Comparison of ENCODE assay signal across 20 cellular contexts in genomic region chr6:125940691-125941090, GRCh38. TPM values are rescaled to one million over a fixed set of nuclear protein-coding genes. Genes with fewer than 3 reads are reported as not detected.
A peak's percentile ranks its signal among the peaks of the same experiment; 100 is the strongest.
DNase-seq lines count a peak whose midpoint lies in the region; ATAC-seq and TF ChIP-seq lines count a peak whose summit lies in the region.
"Had no signal": no experiment of that assay in that cellular context is flagged by ENCODE, and none has a peak within 500 bp of the region (broad histone marks: within the 10 kb centered on the region; RNA-seq: fewer than 3 reads in every experiment).

No MANE protein-coding gene starts in this region.

- H2AFZ ChIP-seq in PC-9 (peak overlapping the region; percentile 32), neuronal stem cell (ENCODE audit: low read length) (peak overlapping the region; percentile 10)

- no peak overlapping the region for H3K14ac ChIP-seq in neuronal stem cell (ENCODE audit: low read length)

- no peak for ATAC-seq in HG02938 (IDR thresholded peaks at IDR 0.05; ENCODE audit: unreplicated experiment)
- ATAC-seq: left lung, upper lobe of right lung had no signal

- H4K8ac ChIP-seq in neuronal stem cell (ENCODE audit: low read depth, low read length) = no peak overlapping the region

- TF ChIP-seq CTCF in AG09309 (IDR thresholded peaks at IDR 0.05; ENCODE audit: control insufficient read depth, insufficient read depth, low read depth, low read length, missing control alignments) (no peak), PC-9 (conservative IDR thresholded peaks at IDR 0.05) (no peak)

- H3K4me3 ChIP-seq in AG09309 (ENCODE audit: control insufficient read depth, low read depth, low read length) (no peak overlapping the region), PC-9 (0 out of 2 replicates have a peak overlapping the region, but pooled peaks have one; percentile 4), esophagus (ENCODE audit: low read depth in 1 of 2, low read length in 2 of 2) (no peak overlapping the region), neuronal stem cell (ENCODE audit: low read length in 2 of 2) (no peak overlapping the region)
- H3K4me3 ChIP-seq: left lung, prostate gland, upper lobe of right lung had no signal

- H3K9me3 ChIP-seq in PC-9 (ENCODE audit: insufficient read depth, low read depth) (no peaks in the 10 kb centered on the region; the same call in 1 of the 2 replicates), esophagus (ENCODE audit: control insufficient read depth in 2 of 2, insufficient read depth in 1 of 2, low read depth in 1 of 2, low read length in 1 of 2) (no peaks in the 10 kb centered on the region), neuronal stem cell (replicated peaks in 1 of 2; ENCODE audit: control insufficient read depth in 2 of 2, insufficient read depth in 1 of 2, low read depth in 1 of 2, low read length in 2 of 2) (no peaks in the 10 kb centered on the region)
- H3K9me3 ChIP-seq: left lung, prostate gland, upper lobe of right lung had no signal

- no peak overlapping the region for H2BK12ac ChIP-seq in neuronal stem cell (ENCODE audit: low read length)

- CTCF ChIA-PET in PC-9 (lab: Charles Lee) = interaction anchor here (0.6 kb wide), 1 partner anchor 16 kb away, joined by 3 read pairs; the partner anchor contains the start of gene HINT3

- DNase-seq in AG09309 (ENCODE audit: low read depth) = peak; percentile 38
- peak in 1 of 2 experiments; percentile 85 for DNase-seq in PC-9
- DNase-seq in neuronal stem cell (ENCODE audit: low spot score) = no peak
- DNase-seq in DMS 273 treated with DMSO at 0.1 percent for 48 hours (lab: John Stamatoyannopoulos, UW) = no peak
- no peak for DNase-seq in NCI-H2029 treated with DMSO at 0.1 percent for 48 hours (lab: John Stamatoyannopoulos, UW)
- DNase-seq in NCI-H1436 (lab: John Stamatoyannopoulos, UW) = no peak
- DNase-seq: activated CD4-positive, alpha-beta T cell treated with anti-CD3 and anti-CD28 coated beads, Interleukin-2, amount 50 U/mL, for 4 hours; activated naive CD4-positive, alpha-beta T cell treated with anti-CD3 and anti-CD28 coated beads, Interleukin-2, amount 50 U/mL, for 16 hours; activated T-cell treated with anti-CD3 and anti-CD28 coated beads, Interleukin-2, amount 50 U/mL, for 24 hours; COR-L47; GDM1; left lung; MM.1S; NCI-H187 treated with DMSO at 0.1 percent for 48 hours; NCI-H526; stimulated activated naive CD4-positive, alpha-beta T cell treated with Interleukin-2 at 50 U/mL for 16 hours; upper lobe of right lung had no signal

- H3F3A ChIP-seq in PC-9 (ENCODE audit: insufficient read depth, low read depth) = peaks cover 50% of the 10 kb centered on the region

- H3K36me3 ChIP-seq in PC-9 (ENCODE audit: low read depth) (no peaks in the 10 kb centered on the region), esophagus (ENCODE audit: control insufficient read depth in 2 of 2, insufficient read depth in 2 of 2, low read length in 1 of 2) (no peaks in the 10 kb centered on the region), neuronal stem cell (replicated peaks in 1 of 2; ENCODE audit: control insufficient read depth in 2 of 2, insufficient read depth in 2 of 2, low read length in 2 of 2) (no peaks in the 10 kb centered on the region)
- H3K36me3 ChIP-seq: left lung, prostate gland, upper lobe of right lung had no signal

- H2BK5ac ChIP-seq in neuronal stem cell (ENCODE audit: low read length) = no peak overlapping the region

- intact Hi-C loops in PC-9 (cut with micrococcal nuclease; ENCODE audit: unreplicated experiment) = loop anchor here (10.0 kb wide), 1 partner anchor 746 kb away; no protein-coding TSS in a partner anchor

- H4K20me1 ChIP-seq in PC-9 (ENCODE audit: insufficient read depth) = no peaks in the 10 kb centered on the region

- no peak overlapping the region for H2BK120ac ChIP-seq in neuronal stem cell (ENCODE audit: low read depth, low read length)

- H3K4me2 ChIP-seq in PC-9 (peak overlapping the region; percentile 48), neuronal stem cell (ENCODE audit: insufficient read depth, low read length, poor library complexity, severe bottlenecking) (no peak overlapping the region)

- H2BK15ac ChIP-seq in neuronal stem cell (ENCODE audit: low read length) = no peak overlapping the region

- no peaks in the 10 kb centered on the region for H3K79me2 ChIP-seq in PC-9 (ENCODE audit: low read depth)

- POLR2A ChIA-PET in PC-9 (lab: Charles Lee; ENCODE audit: unreplicated experiment) = interaction anchor here (0.7 kb wide), 1 partner anchor 21 kb away, joined by 3 read pairs; no protein-coding TSS in a partner anchor

- no TSS peak for BruUV-seq in PC-9 (replicated peaks; lab: Mats Ljungman, UMichigan)

- H3K27ac ChIP-seq in PC-9 = peak overlapping the region; percentile 76
- H3K27ac ChIP-seq in esophagus (ENCODE audit: low read depth in 2 of 2, low read length in 1 of 2) = peak overlapping the region; percentile 20 to 51
- no peak overlapping the region for H3K27ac ChIP-seq in neuronal stem cell (replicated peaks; ENCODE audit: low read length)
- H3K27ac ChIP-seq: left lung, prostate gland, upper lobe of right lung had no signal

- H3K9ac ChIP-seq in neuronal stem cell (ENCODE audit: low read depth, low read length, poor library complexity) = no peak overlapping the region

- H3K4me1 ChIP-seq in PC-9 (replicated peaks; ENCODE audit: insufficient read depth) (peaks cover 66% of the 10 kb centered on the region), esophagus (ENCODE audit: control insufficient read depth in 2 of 2, insufficient read depth in 2 of 2, low read length in 1 of 2) (peaks cover 0 to 7% of the 10 kb centered on the region in 2 donors), neuronal stem cell (ENCODE audit: control insufficient read depth in 2 of 2, insufficient read depth in 1 of 2, low read depth in 1 of 2, low read length in 2 of 2) (no peaks in the 10 kb centered on the region)
- H3K4me1 ChIP-seq: prostate gland had no signal

- no peak overlapping the region for H3K4ac ChIP-seq in neuronal stem cell (ENCODE audit: low read length)

- 34 to 37% methylated on average over 3 of the region's 3 CpGs for WGBS in esophagus, 2 donors
- no CpG with 5 or more reads among the region's 3 CpGs for WGBS in neuronal stem cell (ENCODE audit: extremely low coverage in 2 of 2, insufficient read length in 2 of 2, insufficient replicate concordance in 1 of 2), 2 donors

- H3K79me1 ChIP-seq in neuronal stem cell (ENCODE audit: low read depth, low read length) = no peaks in the 10 kb centered on the region

- H3K9me2 ChIP-seq in PC-9 (ENCODE audit: insufficient read depth) = no peaks in the 10 kb centered on the region

- no peak overlapping the region for H2AK5ac ChIP-seq in neuronal stem cell (ENCODE audit: low read depth, low read length)

- H3K23ac ChIP-seq in neuronal stem cell (ENCODE audit: low read depth, low read length, poor library complexity) = no peak overlapping the region

- no peak overlapping the region for H4K91ac ChIP-seq in neuronal stem cell (ENCODE audit: low read depth, low read length, poor library complexity)

- H3K27me3 ChIP-seq in PC-9 (ENCODE audit: insufficient read depth, low read depth) (no peaks in the 10 kb centered on the region), esophagus (ENCODE audit: control insufficient read depth in 1 of 2, insufficient read depth in 2 of 2, low read length in 2 of 2) (no peaks in the 10 kb centered on the region), neuronal stem cell (ENCODE audit: control insufficient read depth in 3 of 3, insufficient read depth in 3 of 3, low read depth in 1 of 3, low read length in 3 of 3) (peaks cover 0 to 25% (median 0%) of the 10 kb centered on the region in 3 experiments)
- H3K27me3 ChIP-seq: left lung, upper lobe of right lung had no signal

- no peak overlapping the region for H3K18ac ChIP-seq in neuronal stem cell (ENCODE audit: low read length)

RNA-seq across cellular contexts. Expression of gene HINT3, which starts 15.9 kb away (rescaled TPM):
- 13.6 and 14.4 TPM in 2 replicates for total RNA-seq in PC-9 (2021)
- 10 to 100 TPM in 1 of 2 donors, 1 to 10 TPM in 1; 2.8 to 10.1 TPM for polyA plus RNA-seq in esophagus
- 13.5 TPM for polyA plus RNA-seq in neuronal stem cell (2013, experiment 1 of 2)
- polyA plus RNA-seq in neuronal stem cell (2013, experiment 2 of 2) = 13.0 TPM

RNA-seq across cellular contexts. Expression of gene TRMT11, which starts 45.6 kb away (rescaled TPM):
- 24.2 and 26.0 TPM in 2 replicates for total RNA-seq in PC-9 (2021)
- 10 to 100 TPM in 1 of 2 donors, 1 to 10 TPM in 1; 6.7 to 10.3 TPM for polyA plus RNA-seq in esophagus
- polyA plus RNA-seq in neuronal stem cell (2013, experiment 1 of 2) = 30.6 TPM
- polyA plus RNA-seq in neuronal stem cell (2013, experiment 2 of 2) = 32.7 TPM
